In the genomic region with DNA sequence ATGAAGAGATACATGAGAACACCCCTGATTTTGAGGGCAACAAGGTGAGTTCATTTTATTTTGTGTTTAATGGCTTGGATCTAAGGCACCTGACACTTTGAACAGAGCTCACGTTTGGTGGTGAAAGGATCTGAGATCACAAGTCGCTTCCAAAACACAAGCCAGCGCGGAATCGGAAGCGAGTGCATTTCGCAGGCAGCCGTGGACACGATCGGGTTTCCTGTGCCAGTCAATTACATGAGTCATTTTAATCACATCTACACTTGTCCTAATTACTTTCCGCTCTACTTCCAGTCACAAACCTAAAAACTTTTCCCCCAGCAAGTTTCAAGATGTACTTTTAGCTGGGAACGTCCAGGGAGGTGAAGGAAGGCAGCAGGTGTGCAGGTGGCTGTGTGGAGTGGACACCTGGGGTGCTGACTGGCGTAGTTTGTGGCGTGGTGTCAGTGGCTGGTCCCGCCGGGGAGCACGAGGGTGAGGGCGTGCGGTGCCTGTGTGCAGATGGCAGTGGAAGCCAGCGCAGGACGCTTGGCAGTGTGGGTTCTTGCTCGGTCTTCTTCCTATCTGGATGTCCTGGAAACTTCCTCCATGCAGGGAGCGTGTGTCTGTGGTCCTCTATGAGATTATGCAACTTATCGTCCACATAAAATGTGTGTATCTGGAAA, we compare ENCODE assay signal across 29 cellular contexts.
DNase-seq lines count a peak whose midpoint lies in the region; ATAC-seq and TF ChIP-seq lines count a peak whose summit lies in the region.
"Had no signal": no experiment of that assay in that cellular context is flagged by ENCODE, and none has a peak within 500 bp of the region (broad histone marks: within the 10 kb centered on the region; RNA-seq: fewer than 3 reads in every experiment).

No MANE protein-coding gene starts in this region.

- H3K4me1 Mint-ChIP-seq in nephron progenitor cell: peaks cover 29% of the 10 kb centered on the region
- H3K4me1 Mint-ChIP-seq: nephron had no signal

- no peaks in the 10 kb centered on the region for H3K36me3 Mint-ChIP-seq in nephron progenitor cell (ENCODE audit: low read depth)
- H3K36me3 Mint-ChIP-seq: activated naive CD4-positive, alpha-beta T cell treated with anti-CD3 and anti-CD28 coated beads, Interleukin-2, amount 50 U/mL, for 24 hours; immature natural killer cell had no signal

- peaks cover 13% of the 10 kb centered on the region for H3K27me3 Mint-ChIP-seq in nephron progenitor cell (ENCODE audit: low read depth, poor library complexity)

- H3K4me3 Mint-ChIP-seq in nephron progenitor cell: peak overlapping the region; percentile 29
- H3K4me3 Mint-ChIP-seq: activated naive CD4-positive, alpha-beta T cell treated with anti-CD3 and anti-CD28 coated beads, Interleukin-2, amount 50 U/mL, for 24 hours; activated T-helper 1 cell treated with anti-CD3 and anti-CD28 coated beads, Interleukin-12 subunit alpha, Interleukin-12 subunit beta, Interleukin-2, Interleukin-4 antibody, amounts not matched to agents 30 ng/mL and 10 ng/mL and 1 ng/mL, durations not matched to agents 14 hours and 24 hours and 36 hours; B cell; central memory CD8-positive, alpha-beta T cell; nephron had no signal

- DNase-seq in NCI-H2227 (lab: John Stamatoyannopoulos, UW; ENCODE audit: unreplicated experiment) (peak; percentile 14), NCI-H2227 treated with DMSO at 0.1 percent for 48 hours (lab: John Stamatoyannopoulos, UW) (no peak), NCI-H2171 (lab: John Stamatoyannopoulos, UW) (peak; percentile 8), nephron progenitor cell (no peak), GF-D8 (lab: John Stamatoyannopoulos, UW) (no peak)
- DNase-seq: activated CD4-positive, alpha-beta T cell treated with anti-CD3 and anti-CD28 coated beads for 4 hours; dorsolateral prefrontal cortex; EL; GOT3; immature natural killer cell; left ventricle myocardium superior; midbrain; NCI-H1092; NCI-H2081 treated with DMSO at 0.1 percent for 48 hours; SHP77 treated with DMSO at 0.1 percent for 48 hours; stimulated activated CD4-positive, alpha-beta T cell treated with anti-CD3 and anti-CD28 coated beads, Interleukin-4, amount 100 ng/mL, for 1 hour; stomach; T-helper 1 cell; transverse colon had no signal

- H3K27ac Mint-ChIP-seq in nephron progenitor cell: peak overlapping the region; percentile 65
- H3K27ac Mint-ChIP-seq: activated naive CD4-positive, alpha-beta T cell treated with anti-CD3 and anti-CD28 coated beads, Interleukin-2, amount 50 U/mL, for 24 hours; activated T-helper 1 cell treated with anti-CD3 and anti-CD28 coated beads, Interleukin-12 subunit alpha, Interleukin-12 subunit beta, Interleukin-2, Interleukin-4 antibody, amounts not matched to agents 30 ng/mL and 10 ng/mL and 1 ng/mL, durations not matched to agents 14 hours and 24 hours and 36 hours; B cell; nephron; progenitor cell of endocrine pancreas had no signal

- H3K27ac ChIP-seq in C4-2B: peak overlapping the region; percentile 47
- H3K27ac ChIP-seq: ascending aorta, dorsolateral prefrontal cortex, stomach, transverse colon had no signal

- TF ChIP-seq CTCF in C4-2B (conservative IDR thresholded peaks at IDR 0.05) (no peak), nephron progenitor cell (IDR thresholded peaks at IDR 0.05) (no peak)

- no peak for ATAC-seq in GM21825 (IDR thresholded peaks at IDR 0.05; ENCODE audit: unreplicated experiment)
- ATAC-seq in HG03571 (IDR thresholded peaks at IDR 0.05; ENCODE audit: unreplicated experiment): no peak
- ATAC-seq: left ventricle myocardium superior had no signal

- H3K9me3 Mint-ChIP-seq in nephron progenitor cell: no peaks in the 10 kb centered on the region
- H3K9me3 Mint-ChIP-seq: activated naive CD4-positive, alpha-beta T cell treated with anti-CD3 and anti-CD28 coated beads, Interleukin-2, amount 50 U/mL, for 24 hours; activated T-helper 1 cell treated with anti-CD3 and anti-CD28 coated beads, Interleukin-12 subunit alpha, Interleukin-12 subunit beta, Interleukin-2, Interleukin-4 antibody, amounts not matched to agents 30 ng/mL and 10 ng/mL and 1 ng/mL, durations not matched to agents 14 hours and 24 hours and 36 hours; nephron had no signal

Comparison
In these comparisons a context has a peak if more than half of its experiments do, and no peak if none do; other contexts are left out.
1. DNase-seq: peak in NCI-H2227 (single experiment) and NCI-H2171 (single experiment); none in NCI-H2227 treated with DMSO at 0.1 percent for 48 hours (single experiment), nephron progenitor cell (single experiment) and GF-D8 (single experiment).